Comparison of ENCODE assay signal across 1 cellular context in the genomic region with DNA sequence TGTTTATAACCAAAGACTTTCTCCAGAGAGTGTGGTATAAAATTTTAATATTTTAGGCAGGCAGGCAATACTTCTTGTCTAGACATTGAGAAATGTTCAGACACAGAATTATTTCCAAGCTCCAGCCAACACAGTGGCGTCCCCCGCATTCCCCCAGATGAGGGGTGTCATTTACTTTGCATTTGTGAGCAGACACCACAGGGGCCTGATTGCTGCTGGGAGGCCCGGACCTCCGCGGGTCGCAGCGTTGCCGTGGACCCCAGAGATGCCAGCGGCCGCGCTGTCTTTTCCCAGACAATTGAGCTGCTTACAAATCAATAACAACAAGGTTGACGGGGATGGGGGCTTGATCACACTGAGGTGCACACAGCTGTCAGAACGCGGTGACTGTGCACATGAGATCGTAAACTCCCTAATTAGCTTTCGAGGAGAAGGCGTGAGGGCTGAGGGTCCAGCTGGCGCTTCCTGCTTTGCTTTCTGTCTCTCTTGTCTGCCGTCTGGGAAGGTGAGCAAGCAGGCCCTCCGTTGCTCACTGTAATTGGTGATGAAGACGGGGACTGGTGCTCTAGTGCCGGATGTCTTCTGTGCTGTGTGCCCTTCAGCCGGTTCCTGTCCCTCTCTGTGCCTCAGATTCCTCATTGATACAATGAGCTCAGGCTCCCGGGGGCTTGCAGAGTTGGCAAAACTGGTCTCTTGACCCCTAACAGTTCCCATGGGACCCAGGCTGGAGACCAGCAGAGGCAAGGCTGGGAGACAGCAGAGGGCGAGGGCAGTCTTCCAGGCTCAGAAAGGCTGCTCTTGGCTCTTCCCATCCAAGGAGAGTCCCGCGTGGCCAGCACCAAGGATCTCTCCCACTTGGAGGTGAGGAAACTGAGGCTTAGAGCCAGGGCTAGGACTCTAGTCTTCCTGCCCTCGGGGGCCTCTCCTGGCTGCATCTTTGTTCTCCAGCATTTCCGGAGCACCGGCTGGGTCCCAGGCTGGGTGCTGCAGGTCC.
TF ChIP-seq lines count a peak whose summit lies in the region.

No MANE protein-coding gene starts in this region.

TF ChIP-seq in HepG2, 621 proteins besides CTCF, POLR2A, EP300 and RAD21 (continued from another document):
- TF ChIP-seq, protein P1, sequence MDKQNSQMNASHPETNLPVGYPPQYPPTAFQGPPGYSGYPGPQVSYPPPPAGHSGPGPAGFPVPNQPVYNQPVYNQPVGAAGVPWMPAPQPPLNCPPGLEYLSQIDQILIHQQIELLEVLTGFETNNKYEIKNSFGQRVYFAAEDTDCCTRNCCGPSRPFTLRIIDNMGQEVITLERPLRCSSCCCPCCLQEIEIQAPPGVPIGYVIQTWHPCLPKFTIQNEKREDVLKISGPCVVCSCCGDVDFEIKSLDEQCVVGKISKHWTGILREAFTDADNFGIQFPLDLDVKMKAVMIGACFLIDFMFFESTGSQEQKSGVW (CRISPR knock-in tag; IDR thresholded peaks at IDR 0.05; ENCODE audit: borderline replicate concordance), result no peak
